ENCODE assay signal across 18 cellular contexts in the genomic region with DNA sequence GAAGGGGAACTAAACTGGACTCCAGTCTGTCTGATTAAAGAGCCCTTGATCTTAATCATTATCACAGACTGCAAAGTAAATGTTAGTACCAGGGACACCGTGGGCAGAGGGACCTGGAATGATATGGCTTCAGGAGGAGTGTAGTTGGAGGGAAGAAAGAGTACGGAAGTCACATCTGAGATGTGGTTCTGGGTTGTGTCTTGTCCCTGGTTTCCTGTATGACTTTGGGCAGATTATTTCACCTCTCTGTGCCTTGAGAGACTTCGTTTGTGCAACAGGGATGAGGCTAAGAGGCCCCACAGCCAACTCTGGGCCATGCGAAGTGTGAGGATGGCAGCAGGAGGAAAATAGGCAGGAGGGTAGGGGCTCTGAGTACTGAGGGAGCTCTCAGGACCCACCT.
A peak's percentile ranks its signal among the peaks of the same experiment; 100 is the strongest.
DNase-seq lines count a peak whose midpoint lies in the region; ATAC-seq and TF ChIP-seq lines count a peak whose summit lies in the region.
"Had no signal": no experiment of that assay in that cellular context is flagged by ENCODE, and none has a peak within 500 bp of the region (broad histone marks: within the 10 kb centered on the region; RNA-seq: fewer than 3 reads in every experiment).

No MANE protein-coding gene starts in this region.

- H3K27me3 Mint-ChIP-seq in activated naive CD4-positive, alpha-beta T cell treated with anti-CD3 and anti-CD28 coated beads, Interleukin-2, amount 10 ng/mL, durations not matched to agents 7 days and 5 days, result peaks cover 12% of the 10 kb centered on the region
- no peaks in the 10 kb centered on the region for H3K27me3 Mint-ChIP-seq in endothelial cell (ENCODE audit: unreplicated experiment)
- H3K27me3 Mint-ChIP-seq in stimulated activated memory B cell treated with anti-CD40 and anti-IgM and Interleukin-4, amounts not matched to agents 10 μg/mL and 1 μg/mL and 100 μg/mL, for 72 hours, result no peaks in the 10 kb centered on the region

- peak; percentile 26 for DNase-seq in activated naive CD4-positive, alpha-beta T cell treated with anti-CD3 and anti-CD28 coated beads, Interleukin-2, amount 10 ng/mL, durations not matched to agents 7 days and 5 days
- DNase-seq in activated naive CD4-positive, alpha-beta T cell treated with Interleukin-2 at 50 U/mL for 16 hours, result no peak
- no peak for DNase-seq in endothelial cell (ENCODE audit: low spot score)
- no peak for DNase-seq in NCI-H1436 treated with DMSO at 0.1 percent for 48 hours (lab: John Stamatoyannopoulos, UW)
- no peak for DNase-seq in D341Med (ENCODE audit: low spot score)
- DNase-seq: aorta, dorsolateral prefrontal cortex, foreskin melanocyte, HFFc6, midbrain, NCI-H1092 treated with DMSO at 0.1 percent for 48 hours, NCI-H446, SW 1271 had no signal

- no peaks in the 10 kb centered on the region for H3K9me3 Mint-ChIP-seq in activated naive CD4-positive, alpha-beta T cell treated with anti-CD3 and anti-CD28 coated beads, Interleukin-2, amount 10 ng/mL, durations not matched to agents 7 days and 5 days
- H3K9me3 Mint-ChIP-seq in endothelial cell (ENCODE audit: unreplicated experiment), result no peaks in the 10 kb centered on the region
- H3K9me3 Mint-ChIP-seq in stimulated activated memory B cell treated with anti-CD40 and anti-IgM and Interleukin-4, amounts not matched to agents 10 μg/mL and 1 μg/mL and 100 μg/mL, for 72 hours, result no peaks in the 10 kb centered on the region
- H3K9me3 Mint-ChIP-seq: HFFc6 had no signal

- no peak overlapping the region for H3K4me3 Mint-ChIP-seq in activated naive CD4-positive, alpha-beta T cell treated with anti-CD3 and anti-CD28 coated beads, Interleukin-2, amount 10 ng/mL, durations not matched to agents 7 days and 5 days
- no peak overlapping the region for H3K4me3 Mint-ChIP-seq in endothelial cell (ENCODE audit: unreplicated experiment)
- H3K4me3 Mint-ChIP-seq in stimulated activated memory B cell treated with anti-CD40 and anti-IgM and Interleukin-4, amounts not matched to agents 10 μg/mL and 1 μg/mL and 100 μg/mL, for 72 hours, result no peak overlapping the region
- H3K4me3 Mint-ChIP-seq: HFFc6 had no signal

- peak overlapping the region; percentile 47 for H3K27ac ChIP-seq in VCaP
- H3K27ac ChIP-seq: transverse colon had no signal

- TF ChIP-seq CTCF in VCaP (conservative IDR thresholded peaks at IDR 0.05) (no peak), endothelial cell (IDR thresholded peaks at IDR 0.05; ENCODE audit: unreplicated experiment) (no peak)

- H3K36me3 Mint-ChIP-seq in activated naive CD4-positive, alpha-beta T cell treated with anti-CD3 and anti-CD28 coated beads, Interleukin-2, amount 10 ng/mL, durations not matched to agents 7 days and 5 days, result no peaks in the 10 kb centered on the region
- H3K36me3 Mint-ChIP-seq in endothelial cell (ENCODE audit: low read depth, unreplicated experiment), result no peaks in the 10 kb centered on the region
- no peaks in the 10 kb centered on the region for H3K36me3 Mint-ChIP-seq in stimulated activated memory B cell treated with anti-CD40 and anti-IgM and Interleukin-4, amounts not matched to agents 10 μg/mL and 1 μg/mL and 100 μg/mL, for 72 hours

- CTCF ChIA-PET in activated naive CD4-positive, alpha-beta T cell treated with anti-CD3 and anti-CD28 coated beads, Interleukin-2, amount 10 ng/mL, durations not matched to agents 7 days and 5 days (lab: Charles Lee), result no interaction called here

- no peak for ATAC-seq in stimulated activated memory B cell treated with anti-CD40 and anti-IgM and Interleukin-4, amounts not matched to agents 10 μg/mL and 1 μg/mL and 100 μg/mL, for 72 hours
- no peak for ATAC-seq in HG03460 (IDR thresholded peaks at IDR 0.05; ENCODE audit: unreplicated experiment)

- peaks cover 24% of the 10 kb centered on the region for H3K4me1 Mint-ChIP-seq in activated naive CD4-positive, alpha-beta T cell treated with anti-CD3 and anti-CD28 coated beads, Interleukin-2, amount 10 ng/mL, durations not matched to agents 7 days and 5 days
- peaks cover 37% of the 10 kb centered on the region for H3K4me1 Mint-ChIP-seq in endothelial cell (ENCODE audit: unreplicated experiment)
- H3K4me1 Mint-ChIP-seq in stimulated activated memory B cell treated with anti-CD40 and anti-IgM and Interleukin-4, amounts not matched to agents 10 μg/mL and 1 μg/mL and 100 μg/mL, for 72 hours, result peaks cover 6% of the 10 kb centered on the region

- peak overlapping the region; percentile 89 for H3K27ac Mint-ChIP-seq in activated naive CD4-positive, alpha-beta T cell treated with anti-CD3 and anti-CD28 coated beads, Interleukin-2, amount 10 ng/mL, durations not matched to agents 7 days and 5 days
- H3K27ac Mint-ChIP-seq in endothelial cell (ENCODE audit: unreplicated experiment), result peak overlapping the region; percentile 97
- H3K27ac Mint-ChIP-seq in stimulated activated memory B cell treated with anti-CD40 and anti-IgM and Interleukin-4, amounts not matched to agents 10 μg/mL and 1 μg/mL and 100 μg/mL, for 72 hours, result peak overlapping the region; percentile 28
- H3K27ac Mint-ChIP-seq: HFFc6, progenitor cell of endocrine pancreas had no signal

Comparison
In these comparisons a context has a peak if more than half of its experiments do, and no peak if none do; other contexts are left out.
1. H3K27ac Mint-ChIP-seq: peak in every context shown above with its lines; median percentile 97 in endothelial cell; 89 in activated naive CD4-positive, alpha-beta T cell treated with anti-CD3 and anti-CD28 coated beads, Interleukin-2, amount 10 ng/mL, durations not matched to agents 7 days and 5 days; 28 in stimulated activated memory B cell treated with anti-CD40 and anti-IgM and Interleukin-4, amounts not matched to agents 10 μg/mL and 1 μg/mL and 100 μg/mL, for 72 hours.